9 cellular contexts compared by ENCODE assay signal in genomic region chr19:56111601-56112312, GRCh38. TPM values are rescaled to one million over a fixed set of nuclear protein-coding genes. Genes with fewer than 3 reads are reported as not detected.
DNase-seq lines count a peak whose midpoint lies in the region; ATAC-seq and TF ChIP-seq lines count a peak whose summit lies in the region.
"Had no signal": no experiment of that assay in that cellular context is flagged by ENCODE, and none has a peak within 500 bp of the region (broad histone marks: within the 10 kb centered on the region; RNA-seq: fewer than 3 reads in every experiment).

No MANE protein-coding gene starts in this region.

- TF ChIP-seq CTCF in parathyroid adenoma (IDR thresholded peaks at IDR 0.05), result no peak

- peak overlapping the region; percentile 37 for H3K4me2 ChIP-seq in parathyroid adenoma (ENCODE audit: low read length)

- H3K4me3 ChIP-seq in SJCRH30, result no peak overlapping the region
- H3K4me3 ChIP-seq in parathyroid adenoma (ENCODE audit: low read depth, low read length), result no peak overlapping the region
- H3K4me3 ChIP-seq: SK-N-MC had no signal

- H3K4me1 ChIP-seq in SJCRH30 (peaks cover 30% of the 10 kb centered on the region), parathyroid adenoma (peaks cover 43% of the 10 kb centered on the region)

- peak; percentile 55 to 57 for DNase-seq in SJCRH30
- DNase-seq in SHP77 treated with DMSO at 0.1 percent for 48 hours (lab: John Stamatoyannopoulos, UW), result no peak
- no peak for DNase-seq in NCI-H2171 (lab: John Stamatoyannopoulos, UW)
- DNase-seq in NCI-H748 (lab: John Stamatoyannopoulos, UW; ENCODE audit: unreplicated experiment), result no peak

- H3K9ac ChIP-seq in parathyroid adenoma, result no peak overlapping the region

- no peak overlapping the region for H2AFZ ChIP-seq in parathyroid adenoma

- ATAC-seq in GM18870 (IDR thresholded peaks at IDR 0.05; ENCODE audit: unreplicated experiment), result peak; percentile 71
- peak; percentile 73 for ATAC-seq in HG02852 (IDR thresholded peaks at IDR 0.05; ENCODE audit: unreplicated experiment)
- peak; percentile 33 for ATAC-seq in esophagus mucosa

- H3K9me3 ChIP-seq in SJCRH30 (replicated peaks) (no peaks in the 10 kb centered on the region), parathyroid adenoma (ENCODE audit: control insufficient read depth, low read length) (no peaks in the 10 kb centered on the region)

- H3K36me3 ChIP-seq in SJCRH30 (peaks cover 10% of the 10 kb centered on the region), parathyroid adenoma (ENCODE audit: control insufficient read depth, insufficient read depth, low read length) (no peaks in the 10 kb centered on the region)

- peaks cover 88% of the 10 kb centered on the region for H3K79me2 ChIP-seq in parathyroid adenoma

- H3K27ac ChIP-seq in SJCRH30, result peak overlapping the region; percentile 76
- peak overlapping the region; percentile 58 for H3K27ac ChIP-seq in parathyroid adenoma

- H3K27me3 ChIP-seq in SJCRH30 (no peaks in the 10 kb centered on the region), parathyroid adenoma (ENCODE audit: control insufficient read depth, insufficient read depth, low read length) (no peaks in the 10 kb centered on the region)

RNA-seq across cellular contexts. Expression of gene ZNF787, which starts 9.3 kb away (rescaled TPM):
- 24.7 and 24.8 TPM in 2 replicates for total RNA-seq in SJCRH30 (2014; rRNA removed; shearing (Covaris generic))
- 24.4 TPM for total RNA-seq in esophagus mucosa

RNA-seq across cellular contexts. Expression of gene ZNF444, which starts 29.3 kb away (rescaled TPM):
- 18.7 and 19.8 TPM in 2 replicates for total RNA-seq in SJCRH30 (2014; rRNA removed; shearing (Covaris generic))
- total RNA-seq in esophagus mucosa, result 10.4 TPM

Comparison
In these comparisons a context has a peak if more than half of its experiments do, and no peak if none do; other contexts are left out.
1. DNase-seq: peak in SJCRH30 (2 of 2); none in SHP77 treated with DMSO at 0.1 percent for 48 hours (single experiment), NCI-H2171 (single experiment) and NCI-H748 (single experiment).
2. Peak in every context shown above with its lines, with median percentiles within 50 percentile points of each other: ATAC-seq.